ENCODE assay signal across 16 cellular contexts in genomic region chr10:102334106-102334505, GRCh38.
A peak's percentile ranks its signal among the peaks of the same experiment; 100 is the strongest.
DNase-seq lines count a peak whose midpoint lies in the region; ATAC-seq lines count a peak whose summit lies in the region.
"Had no signal": no experiment of that assay in that cellular context is flagged by ENCODE, and none has a peak within 500 bp of the region (broad histone marks: within the 10 kb centered on the region; RNA-seq: fewer than 3 reads in every experiment).

No MANE protein-coding gene starts in this region.

- peaks cover 0 to 10% of the 10 kb centered on the region in 2 donors for H3K4me1 Mint-ChIP-seq in natural killer cell treated with Interleukin-12 subunit alpha and Interleukin-12 subunit beta and Interleukin-15 and Interleukin-18, amount 100 ng/mL, for 72 hours (ENCODE audit: low read depth in 2 of 2)

- no peaks in the 10 kb centered on the region for H3K9me3 Mint-ChIP-seq in natural killer cell treated with Interleukin-12 subunit alpha and Interleukin-12 subunit beta and Interleukin-15 and Interleukin-18, amount 100 ng/mL, for 72 hours
- H3K9me3 Mint-ChIP-seq: stimulated activated effector memory CD8-positive, alpha-beta T cell treated with anti-CD3 and anti-CD28 coated beads, Interleukin-12 subunit alpha, Interleukin-12 subunit beta, amount 100 ng/mL, for 72 hours had no signal

- no peak overlapping the region for H3K4me3 Mint-ChIP-seq in natural killer cell treated with Interleukin-12 subunit alpha and Interleukin-12 subunit beta and Interleukin-15 and Interleukin-18, amount 100 ng/mL, for 72 hours
- H3K4me3 Mint-ChIP-seq: stimulated activated effector memory CD8-positive, alpha-beta T cell treated with anti-CD3 and anti-CD28 coated beads, Interleukin-12 subunit alpha, Interleukin-12 subunit beta, amount 100 ng/mL, for 72 hours had no signal

- H3K27me3 Mint-ChIP-seq in natural killer cell treated with Interleukin-12 subunit alpha and Interleukin-12 subunit beta and Interleukin-15 and Interleukin-18, amount 100 ng/mL, for 72 hours: no peaks in the 10 kb centered on the region

- no peaks in the 10 kb centered on the region for H3K36me3 Mint-ChIP-seq in natural killer cell treated with Interleukin-12 subunit alpha and Interleukin-12 subunit beta and Interleukin-15 and Interleukin-18, amount 100 ng/mL, for 72 hours

- no peak overlapping the region for H3K27ac Mint-ChIP-seq in natural killer cell treated with Interleukin-12 subunit alpha and Interleukin-12 subunit beta and Interleukin-15 and Interleukin-18, amount 100 ng/mL, for 72 hours
- H3K27ac Mint-ChIP-seq: stimulated activated effector memory CD8-positive, alpha-beta T cell treated with anti-CD3 and anti-CD28 coated beads, Interleukin-12 subunit alpha, Interleukin-12 subunit beta, amount 100 ng/mL, for 72 hours had no signal

- ATAC-seq in HG02678 (IDR thresholded peaks at IDR 0.05; ENCODE audit: unreplicated experiment): no peak
- ATAC-seq in natural killer cell treated with Interleukin-12 subunit alpha and Interleukin-12 subunit beta and Interleukin-15 and Interleukin-18, amount 100 ng/mL, for 72 hours: no peak
- ATAC-seq: stimulated activated effector memory CD8-positive, alpha-beta T cell treated with anti-CD3 and anti-CD28 coated beads, Interleukin-12 subunit alpha, Interleukin-12 subunit beta, amount 100 ng/mL, for 72 hours had no signal

- DNase-seq in LHCN-M2 (ENCODE audit: low read depth) (peak; percentile 78), cerebellar nuclear complex (lab: John Stamatoyannopoulos, UW) (peak; percentile 34 to 71), islet precursor cell (peak; percentile 62), renal cortical epithelial cell (ENCODE audit: low read depth) (peak; percentile 90), NCI-H446 treated with DMSO at 0.1 percent for 48 hours (lab: John Stamatoyannopoulos, UW) (no peak), SHP77 treated with DMSO at 0.1 percent for 48 hours (lab: John Stamatoyannopoulos, UW) (no peak)
- no peak for DNase-seq in natural killer cell treated with Interleukin-12 subunit alpha and Interleukin-12 subunit beta and Interleukin-15 and Interleukin-18, amount 100 ng/mL, for 72 hours (ENCODE audit: low spot score)
- DNase-seq: activated CD4-positive, CD25-positive, alpha-beta regulatory T cell; activated CD8-positive, alpha-beta memory T cell treated with anti-CD3 and anti-CD28 coated beads, Interleukin-2, amount 50 U/mL, for 4 hours; DND-41; effector memory CD4-positive, alpha-beta T cell; Kasumi-1; NCI-H1694; stimulated activated CD4-positive, alpha-beta T cell treated with anti-CD3 and anti-CD28 coated beads, Interleukin-4, amount 100 ng/mL, for 1 hour had no signal

Comparison
In these comparisons a context has a peak if more than half of its experiments do, and no peak if none do; other contexts are left out.
1. DNase-seq: peak in LHCN-M2 (single experiment), cerebellar nuclear complex (2 of 2), islet precursor cell (single experiment) and renal cortical epithelial cell (single experiment); none in natural killer cell treated with Interleukin-12 subunit alpha and Interleukin-12 subunit beta and Interleukin-15 and Interleukin-18, amount 100 ng/mL, for 72 hours (single experiment), NCI-H446 treated with DMSO at 0.1 percent for 48 hours (single experiment) and SHP77 treated with DMSO at 0.1 percent for 48 hours (single experiment).